ENCODE assay signal across 8 cellular contexts in genomic region chr15:34365836-34366235, GRCh38. TPM values are rescaled to one million over a fixed set of nuclear protein-coding genes. Genes with fewer than 3 reads are reported as not detected.
DNase-seq lines count a peak whose midpoint lies in the region; ATAC-seq and TF ChIP-seq lines count a peak whose summit lies in the region.

No MANE protein-coding gene starts in this region.

- peak overlapping the region; percentile 81 for H3K27ac ChIP-seq in RWPE2 (ENCODE audit: poor library complexity, severe bottlenecking)
- peak overlapping the region; percentile 98 to 100 (median 99) for H3K27ac ChIP-seq in esophagus squamous epithelium
- H3K27ac ChIP-seq in ovary: peak overlapping the region; percentile 11 to 99

- H3K27me3 Mint-ChIP-seq in Calu3 (ENCODE audit: unreplicated experiment): no peaks in the 10 kb centered on the region

- no peak overlapping the region for H3K27ac Mint-ChIP-seq in Calu3 (ENCODE audit: unreplicated experiment)

- H3K4me3 ChIP-seq in RWPE2 (ENCODE audit: severe bottlenecking) (peak overlapping the region; percentile 59), esophagus squamous epithelium (peak overlapping the region; percentile 88 to 95 (median 92)), ovary (peak overlapping the region; percentile 80)

- no peak for TF ChIP-seq CTCF in Calu3 (IDR thresholded peaks at IDR 0.05; ENCODE audit: unreplicated experiment)
- no peak for TF ChIP-seq CTCF in RWPE2 (IDR thresholded peaks at IDR 0.05; ENCODE audit: poor library complexity, severe bottlenecking)
- no peak for TF ChIP-seq CTCF in esophagus squamous epithelium (IDR thresholded peaks at IDR 0.05)
- TF ChIP-seq CTCF in ovary (IDR thresholded peaks at IDR 0.05): no peak

- peaks cover 33% of the 10 kb centered on the region for H3K36me3 ChIP-seq in RWPE2 (ENCODE audit: low read depth)
- peaks cover 0 to 35% (median 7%) of the 10 kb centered on the region in 3 donors for H3K36me3 ChIP-seq in esophagus squamous epithelium
- no peaks in the 10 kb centered on the region for H3K36me3 ChIP-seq in ovary

- peak overlapping the region; percentile 87 for H3K4me3 Mint-ChIP-seq in Calu3 (ENCODE audit: low read depth, unreplicated experiment)

- peaks cover 19% of the 10 kb centered on the region for H3K4me1 Mint-ChIP-seq in Calu3 (ENCODE audit: low read depth, unreplicated experiment)

- intact Hi-C loops in Calu3 (cut with micrococcal nuclease; ENCODE audit: unreplicated experiment) (no loop called here), esophagus squamous epithelium (cut with DNase I) (loop anchor here (10.0 kb wide), 1 partner anchor 131 kb away; no protein-coding TSS in a partner anchor), ovary (cut with DNase I) (loop anchor here in 1 of 4 donors (10.0 kb wide), 1 partner anchor 131 kb away; no protein-coding TSS in a partner anchor)

- CTCF ChIA-PET in Calu3 (lab: Charles Lee): no interaction called here

- peaks cover 5% of the 10 kb centered on the region for H3K4me1 ChIP-seq in RWPE2 (ENCODE audit: insufficient read depth, poor library complexity, severe bottlenecking)
- H3K4me1 ChIP-seq in esophagus squamous epithelium: peaks cover 3 to 73% (median 15%) of the 10 kb centered on the region in 3 donors
- no peaks in the 10 kb centered on the region for H3K4me1 ChIP-seq in ovary (ENCODE audit: insufficient read depth)

- H3K9me3 ChIP-seq in RWPE2 (ENCODE audit: severe bottlenecking): no peaks in the 10 kb centered on the region
- H3K9me3 ChIP-seq in esophagus squamous epithelium: no peaks in the 10 kb centered on the region
- no peaks in the 10 kb centered on the region for H3K9me3 ChIP-seq in ovary

- WGBS in esophagus squamous epithelium, 2 donors: 25 to 35% methylated on average over 3 to 5 of the region's 5 CpGs
- 23 to 33% (median 26%) methylated on average over 5 of the region's 5 CpGs for WGBS in ovary, 3 donors

- H3K27me3 ChIP-seq in RWPE2 (ENCODE audit: insufficient read depth, poor library complexity, severe bottlenecking) (no peaks in the 10 kb centered on the region), esophagus squamous epithelium (no peaks in the 10 kb centered on the region), ovary (no peaks in the 10 kb centered on the region)

- H3K9me3 Mint-ChIP-seq in Calu3 (ENCODE audit: low read depth, unreplicated experiment): no peaks in the 10 kb centered on the region

- DNase-seq in Calu3 (no peak), RWPE2 (ENCODE audit: low spot score) (no peak), esophagus squamous epithelium (lab: John Stamatoyannopoulos, UW) (no peak), ovary (no peak), RKO (ENCODE audit: low spot score) (no peak), NCI-H69 (lab: John Stamatoyannopoulos, UW) (no peak), HK-2 (ENCODE audit: unreplicated experiment) (no peak)

- TF ChIP-seq EP300 in ovary (IDR thresholded peaks at IDR 0.05): no peak

- TF ChIP-seq POLR2A in esophagus squamous epithelium (IDR thresholded peaks at IDR 0.05) (no peak), ovary (IDR thresholded peaks at IDR 0.05) (no peak)

- ATAC-seq in RWPE2 (ENCODE audit: low read depth): no peak
- ATAC-seq in GM19397 (IDR thresholded peaks at IDR 0.05; ENCODE audit: unreplicated experiment): no peak

- H3K36me3 Mint-ChIP-seq in Calu3 (ENCODE audit: insufficient read depth, unreplicated experiment): peaks cover 28% of the 10 kb centered on the region

- BruUV-seq in Calu3 (replicated peaks; lab: Mats Ljungman, UMichigan): TSS peak; percentile 43

RNA-seq across cellular contexts. Expression of gene LPCAT4, which starts 1.2 kb away (rescaled TPM):
- 28.9 and 35.3 TPM in 2 replicates for total RNA-seq in Calu3 (2022)
- 10 to 100 TPM; 11.8 to 40.2 (median 32.6) TPM for total RNA-seq in esophagus squamous epithelium
- 10 to 100 TPM in 6 of 7 donors, 1 to 10 TPM in 1; 8.9 to 44.3 (median 34.4) TPM for total RNA-seq in ovary
- polyA plus RNA-seq in ovary: 10 to 100 TPM; 15.9 to 22.6 TPM

RNA-seq across cellular contexts. Expression of gene NUTM1, which starts 22.7 kb away (rescaled TPM):
- total RNA-seq in Calu3 (2022) (not detected in 2 replicates), esophagus squamous epithelium (not detected), ovary (not detected)
- polyA plus RNA-seq in ovary: not detected

RNA-seq across cellular contexts. Expression of gene NOP10, which starts 22.9 kb away (rescaled TPM):
- total RNA-seq in Calu3 (2022) (46.0 and 48.1 TPM in 2 replicates), esophagus squamous epithelium (100 to 1,000 TPM; 132 to 213 (median 176) TPM), ovary (100 to 1,000 TPM in 1 of 7 donors, 10 to 100 TPM in 6; 46.5 to 117 (median 53.0) TPM)
- polyA plus RNA-seq in ovary: 100 to 1,000 TPM in 1 of 2 donors, 10 to 100 TPM in 1; 96.5 to 189 TPM

RNA-seq across cellular contexts. Expression of gene SLC12A6, which starts 28.3 kb away (rescaled TPM):
- total RNA-seq in Calu3 (2022): 3.8 and 4.2 TPM in 2 replicates
- total RNA-seq in esophagus squamous epithelium: 10 to 100 TPM; 33.0 to 70.3 (median 49.5) TPM
- total RNA-seq in ovary: 10 to 100 TPM in 5 of 7 donors, 1 to 10 TPM in 2; 7.1 to 13.2 (median 11.4) TPM
- 10 to 100 TPM in 1 of 2 donors, 1 to 10 TPM in 1; 6.9 to 19.7 TPM for polyA plus RNA-seq in ovary
